ENCODE assay signal across 8 cellular contexts in the genomic region with DNA sequence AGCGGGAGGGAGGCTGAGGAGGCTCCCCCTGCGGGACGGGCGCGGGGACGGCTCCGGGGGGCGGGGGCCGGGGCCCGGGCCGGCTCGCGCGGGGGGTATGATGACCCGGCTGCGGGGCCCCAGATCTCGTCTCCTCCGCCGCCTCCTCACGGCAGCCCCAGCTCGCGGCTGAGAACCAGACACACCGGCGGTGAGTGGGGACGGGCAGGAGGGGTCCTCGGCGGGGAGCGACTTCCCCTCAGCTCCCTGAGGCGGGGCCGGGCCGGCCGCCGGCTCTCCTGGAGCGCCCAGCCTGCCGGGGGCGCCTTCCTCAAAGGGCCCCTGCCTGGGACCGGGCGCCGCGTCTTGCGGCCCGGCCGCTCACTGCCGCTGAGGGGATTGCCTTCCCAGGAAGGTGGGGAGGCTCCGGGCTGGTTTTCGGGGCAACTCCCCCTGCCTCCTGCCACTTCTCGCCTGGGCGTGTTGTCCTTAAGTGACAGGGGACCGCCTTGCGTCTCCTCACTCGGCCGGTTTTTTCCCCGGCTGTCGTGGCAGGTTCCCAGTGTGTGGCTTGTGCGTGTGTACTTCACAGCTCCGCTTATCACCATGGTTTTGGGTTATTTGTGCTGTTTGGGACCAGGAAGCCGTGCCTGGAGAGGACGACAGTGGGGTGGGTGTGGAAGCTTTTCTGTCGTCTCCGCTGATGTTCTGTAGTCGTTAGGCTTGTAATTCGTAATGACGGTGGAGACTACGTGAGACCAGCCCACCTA. TPM values are rescaled to one million over a fixed set of nuclear protein-coding genes. Genes with fewer than 3 reads are reported as not detected.
DNase-seq lines count a peak whose midpoint lies in the region; ATAC-seq and TF ChIP-seq lines count a peak whose summit lies in the region.

No MANE protein-coding gene starts in this region.

- no peaks in the 10 kb centered on the region for H3K27me3 ChIP-seq in lower lobe of right lung (ENCODE audit: low read depth)

- H3K36me3 ChIP-seq in lower lobe of right lung, result no peaks in the 10 kb centered on the region

- no peak for TF ChIP-seq CTCF in coronary artery (IDR thresholded peaks at IDR 0.05)
- TF ChIP-seq CTCF in lower lobe of right lung (IDR thresholded peaks at IDR 0.05), result no peak

- H3K9me3 ChIP-seq in lower lobe of right lung, result no peaks in the 10 kb centered on the region

- H3K27ac ChIP-seq in coronary artery (peak overlapping the region; percentile 91 to 98), lower lobe of right lung (peak overlapping the region; percentile 99)

- H3K4me1 ChIP-seq in lower lobe of right lung, result peaks cover 54% of the 10 kb centered on the region

- DNase-seq in GM04503 (ENCODE audit: low read depth) (peak; percentile 26), coronary artery (ENCODE audit: low spot score) (peak; percentile 82), lower lobe of right lung (peak; percentile 78), DMS114 treated with DMSO at 0.1 percent for 48 hours (lab: John Stamatoyannopoulos, UW; ENCODE audit: unreplicated experiment) (no peak)
- no peak for DNase-seq in Jurkat, Clone E6-1 (ENCODE audit: low read depth, low spot score)
- DNase-seq in activated CD4-positive, alpha-beta T cell treated with anti-CD3 and anti-CD28 coated beads, Interleukin-2, amount 50 U/mL, for 1 hour, result peak; percentile 70
- peak; percentile 49 for DNase-seq in stimulated activated CD8-positive, alpha-beta memory T cell treated with anti-CD3 and anti-CD28 coated beads, Interleukin-12 subunit alpha, Interleukin-12 subunit beta, amount 100 ng/mL, for 4 hours (ENCODE audit: low read depth)

- peak; percentile 37 for ATAC-seq in GM21576 (IDR thresholded peaks at IDR 0.05; ENCODE audit: unreplicated experiment)
- ATAC-seq in lower lobe of right lung, result peak; percentile 72 to 73

- intact Hi-C loops in lower lobe of right lung (cut with DNase I), result no loop called here

- peak overlapping the region; percentile 95 for H3K4me3 ChIP-seq in Jurkat, Clone E6-1 (ENCODE audit: low read length)
- H3K4me3 ChIP-seq in coronary artery, result peak overlapping the region; percentile 95
- peak overlapping the region; percentile 88 for H3K4me3 ChIP-seq in lower lobe of right lung

RNA-seq across cellular contexts. Expression of a gene that starts 0.8 kb away (rescaled TPM):
- 28.6 TPM for polyA plus RNA-seq in Jurkat, Clone E6-1 (2012; ENCODE audit: insufficient read depth, insufficient read length)
- 95.0 TPM for total RNA-seq in lower lobe of right lung

RNA-seq across cellular contexts. Expression of a gene that starts 24.8 kb away (rescaled TPM):
- 20.4 TPM for polyA plus RNA-seq in Jurkat, Clone E6-1 (2012; ENCODE audit: insufficient read depth, insufficient read length)
- total RNA-seq in lower lobe of right lung, result 8.3 TPM

RNA-seq across cellular contexts. Expression of a gene that starts 25.3 kb away (rescaled TPM):
- 55.8 TPM for polyA plus RNA-seq in Jurkat, Clone E6-1 (2012; ENCODE audit: insufficient read depth, insufficient read length)
- 16.3 TPM for total RNA-seq in lower lobe of right lung

RNA-seq across cellular contexts. Expression of a gene that starts 42.5 kb away (rescaled TPM):
- polyA plus RNA-seq in Jurkat, Clone E6-1 (2012; ENCODE audit: insufficient read depth, insufficient read length), result not detected
- total RNA-seq in lower lobe of right lung, result 1.3 TPM

RNA-seq across cellular contexts. Expression of a gene that starts 49.4 kb away (rescaled TPM):
- not detected for polyA plus RNA-seq in Jurkat, Clone E6-1 (2012; ENCODE audit: insufficient read depth, insufficient read length)
- total RNA-seq in lower lobe of right lung, result 38.9 TPM

Comparison
In these comparisons a context has a peak if more than half of its experiments do, and no peak if none do; other contexts are left out.
1. DNase-seq: peak in GM04503 (single experiment), activated CD4-positive, alpha-beta T cell treated with anti-CD3 and anti-CD28 coated beads, Interleukin-2, amount 50 U/mL, for 1 hour (single experiment), coronary artery (single experiment), lower lobe of right lung (single experiment) and stimulated activated CD8-positive, alpha-beta memory T cell treated with anti-CD3 and anti-CD28 coated beads, Interleukin-12 subunit alpha, Interleukin-12 subunit beta, amount 100 ng/mL, for 4 hours (single experiment); none in Jurkat, Clone E6-1 (single experiment) and DMS114 treated with DMSO at 0.1 percent for 48 hours (single experiment).
2. Peak in every context shown above with its lines, with median percentiles within 50 percentile points of each other: H3K4me3 ChIP-seq.